ENCODE assay signal across 13 cellular contexts in genomic region chr19:13052447-13053232, GRCh38. TPM values are rescaled to one million over a fixed set of nuclear protein-coding genes. Genes with fewer than 3 reads are reported as not detected.
DNase-seq lines count a peak whose midpoint lies in the region; ATAC-seq and TF ChIP-seq lines count a peak whose summit lies in the region.
"Had no signal": no experiment of that assay in that cellular context is flagged by ENCODE, and none has a peak within 500 bp of the region (broad histone marks: within the 10 kb centered on the region; RNA-seq: fewer than 3 reads in every experiment).

No MANE protein-coding gene starts in this region.

- intact Hi-C loops in right cardiac atrium (cut with DNase I) = no loop called here
- intact Hi-C loops in Right ventricle myocardium superior (cut with DNase I) = no loop called here
- intact Hi-C loops in prostate gland (cut with DNase I) = loop anchor here (2.0 kb wide), 1 partner anchor 16 kb away; no protein-coding TSS in a partner anchor

- no peaks in the 10 kb centered on the region for H3K9me3 ChIP-seq in right cardiac atrium (ENCODE audit: control insufficient read depth, low read length)
- no peaks in the 10 kb centered on the region for H3K9me3 ChIP-seq in prostate gland

- ATAC-seq in right cardiac atrium = no peak
- ATAC-seq in Right ventricle myocardium superior (ENCODE audit: poor library complexity) = no peak
- ATAC-seq in GM21381 (IDR thresholded peaks at IDR 0.05; ENCODE audit: unreplicated experiment) = no peak
- ATAC-seq in stimulated activated naive CD8-positive, alpha-beta T cell treated with anti-CD3 and anti-CD28 coated beads, Interleukin-15, Interleukin-2, amounts not matched to agents 100 U/mL and 50 U/mL, for 24 hours = no peak

- TF ChIP-seq POLR2A in prostate gland (IDR thresholded peaks at IDR 0.05) = no peak

- peaks cover 0 to 4% of the 10 kb centered on the region in 2 donors for H3K36me3 ChIP-seq in prostate gland

- H3K27ac ChIP-seq in right cardiac atrium (ENCODE audit: low read length) (peak overlapping the region; percentile 97), epithelial cell of prostate (peak overlapping the region; percentile 88), prostate gland (peak overlapping the region; percentile 95 to 96)

- H3K27me3 ChIP-seq in right cardiac atrium (ENCODE audit: control insufficient read depth, insufficient read depth) (no peaks in the 10 kb centered on the region), prostate gland (replicated peaks; ENCODE audit: insufficient read depth) (no peaks in the 10 kb centered on the region)

- no peak for TF ChIP-seq CTCF in prostate gland (IDR thresholded peaks at IDR 0.05)

- DNase-seq in right cardiac atrium (peak in 1 of 3 donors; percentile 44), Right ventricle myocardium superior (no peak), epithelial cell of prostate (ENCODE audit: low read depth, low spot score) (no peak), prostate gland (ENCODE audit: low spot score) (no peak), NCI-H2081 treated with DMSO at 0.1 percent for 48 hours (lab: John Stamatoyannopoulos, UW) (no peak)
- no peak for DNase-seq in stimulated activated naive CD8-positive, alpha-beta T cell treated with anti-CD3 and anti-CD28 coated beads, Interleukin-15, Interleukin-2, amounts not matched to agents 100 U/mL and 50 U/mL, for 24 hours
- DNase-seq in effector CD8-positive, alpha-beta T cell (lab: John Stamatoyannopoulos, UW) = no peak
- DNase-seq: activated B cell treated with CpG ODN at 0.5 μM for 24 hours, NCI-H2227 treated with DMSO at 0.1 percent for 48 hours, occipital lobe, RPMI8226 had no signal

- WGBS in right cardiac atrium = 46% methylated on average over 12 of the region's 12 CpGs
- WGBS in prostate gland = 37% methylated on average over 12 of the region's 12 CpGs

- no peak overlapping the region for H3K4me3 ChIP-seq in right cardiac atrium (ENCODE audit: low read length)
- no peak overlapping the region for H3K4me3 ChIP-seq in prostate gland

- H3K4me1 ChIP-seq in right cardiac atrium (ENCODE audit: control insufficient read depth, insufficient read depth, low read length) (peaks cover 56% of the 10 kb centered on the region), prostate gland (replicated peaks) (peaks cover 80% of the 10 kb centered on the region)

RNA-seq across cellular contexts. Expression of gene LYL1, which starts 50.0 kb away (rescaled TPM):
- 10 to 100 TPM in 2 of 4 donors, 1 to 10 TPM in 2; 8.0 to 11.9 (median 10.1) TPM for total RNA-seq in right cardiac atrium
- 8.0 TPM for polyA plus RNA-seq in right cardiac atrium
- 7.2 TPM for total RNA-seq in Right ventricle myocardium superior
- 10 to 100 TPM in 1 of 2 donors, 1 to 10 TPM in 1; 4.6 to 13.3 TPM for total RNA-seq in prostate gland
- total RNA-seq: G401 had no signal

RNA-seq across cellular contexts. Expression of gene NFIX, which starts 57.4 kb away (rescaled TPM):
- 100 to 1,000 TPM; 123 to 168 (median 156) TPM for total RNA-seq in right cardiac atrium
- polyA plus RNA-seq in right cardiac atrium = 67.4 TPM
- 160 TPM for total RNA-seq in Right ventricle myocardium superior
- total RNA-seq in prostate gland = 100 to 1,000 TPM; 185 to 286 TPM
